In the genomic region with DNA sequence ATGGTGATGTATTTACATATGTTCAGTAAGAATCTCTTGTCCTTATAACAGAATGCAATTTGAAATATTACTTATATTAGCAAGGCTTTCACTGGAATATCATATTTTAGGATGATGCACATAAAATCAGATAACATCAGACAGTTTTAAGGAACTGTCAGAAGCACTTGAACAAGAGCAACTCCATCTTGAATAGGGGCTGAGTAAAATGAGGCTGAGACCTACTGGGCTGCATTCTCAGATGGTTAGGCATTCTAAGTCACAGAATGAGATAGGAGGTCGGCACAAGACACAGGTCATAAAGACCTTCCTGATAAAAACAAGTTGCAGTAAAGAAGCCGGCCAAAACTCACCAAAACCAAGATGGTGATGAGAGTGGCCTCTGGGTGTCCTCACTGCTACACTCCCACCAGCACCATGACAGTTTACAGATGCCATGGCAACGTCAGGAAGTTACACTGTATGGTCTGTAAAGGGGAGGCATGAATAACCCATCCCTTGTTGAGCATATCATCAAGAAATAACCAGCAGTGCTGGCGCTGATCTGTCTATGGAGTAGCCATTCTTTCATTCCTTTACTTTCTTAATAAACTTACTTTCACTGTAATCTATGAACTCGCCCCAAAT, we compare ENCODE assay signal across 10 cellular contexts. TPM values are rescaled to one million over a fixed set of nuclear protein-coding genes. Genes with fewer than 3 reads are reported as not detected.
DNase-seq lines count a peak whose midpoint lies in the region; ATAC-seq lines count a peak whose summit lies in the region.
"Had no signal": no experiment of that assay in that cellular context is flagged by ENCODE, and none has a peak within 500 bp of the region (broad histone marks: within the 10 kb centered on the region; RNA-seq: fewer than 3 reads in every experiment).

No MANE protein-coding gene starts in this region.

- no peak overlapping the region for H3K27ac ChIP-seq in CD4-positive, alpha-beta memory T cell (ENCODE audit: low read depth, low read length)
- H3K27ac ChIP-seq: KMS-11 had no signal

- intact Hi-C loops in CD4-positive, alpha-beta memory T cell (cut with micrococcal nuclease), result loop anchor here (1.0 to 5.0 kb wide), 4 partner anchors 27 to 411 kb away; partner anchors contain the start of gene ETV6
- intact Hi-C loops in sciatic nerve (cut with DNase I), result no loop called here

- H3K4me3 Mint-ChIP-seq in CD4-positive, alpha-beta memory T cell, result no peak overlapping the region
- no peak overlapping the region for H3K4me3 Mint-ChIP-seq in activated CD4-positive, alpha-beta T cell treated with anti-CD3 and anti-CD28 coated beads, Interleukin-2, amount 10 ng/mL, durations not matched to agents 7 days and 5 days

- peaks cover 0 to 6% (median 3%) of the 10 kb centered on the region in 4 donors for H3K4me1 Mint-ChIP-seq in CD4-positive, alpha-beta memory T cell
- peaks cover 2% of the 10 kb centered on the region for H3K4me1 Mint-ChIP-seq in activated CD4-positive, alpha-beta T cell treated with anti-CD3 and anti-CD28 coated beads, Interleukin-2, amount 10 ng/mL, durations not matched to agents 7 days and 5 days

- peak overlapping the region in 2 of 7 donors; percentile 39 to 91 for H3K27ac Mint-ChIP-seq in CD4-positive, alpha-beta memory T cell
- H3K27ac Mint-ChIP-seq in activated CD4-positive, alpha-beta T cell treated with anti-CD3 and anti-CD28 coated beads, Interleukin-2, amount 10 ng/mL, durations not matched to agents 7 days and 5 days, result no peak overlapping the region

- no peaks in the 10 kb centered on the region for H3K4me1 ChIP-seq in CD4-positive, alpha-beta memory T cell (ENCODE audit: insufficient read depth, low read length)

- POLR2A ChIA-PET in CD4-positive, alpha-beta memory T cell (lab: Charles Lee; ENCODE audit: partially characterized antibody), result no interaction called here
- POLR2A ChIA-PET in activated CD4-positive, alpha-beta T cell treated with anti-CD3 and anti-CD28 coated beads, Interleukin-2, amount 10 ng/mL, durations not matched to agents 7 days and 5 days (lab: Charles Lee), result no interaction called here

- no peaks in the 10 kb centered on the region for H3K27me3 Mint-ChIP-seq in CD4-positive, alpha-beta memory T cell
- no peaks in the 10 kb centered on the region for H3K27me3 Mint-ChIP-seq in activated CD4-positive, alpha-beta T cell treated with anti-CD3 and anti-CD28 coated beads, Interleukin-2, amount 10 ng/mL, durations not matched to agents 7 days and 5 days

- CTCF ChIA-PET in CD4-positive, alpha-beta memory T cell (lab: Charles Lee; ENCODE audit: partially characterized antibody), result interaction anchor here (0.8 to 4.9 kb wide), 6 partner anchors 17 to 415 kb away, joined by 3 to 48 read pairs (median 4); no protein-coding TSS in a partner anchor
- CTCF ChIA-PET in activated CD4-positive, alpha-beta T cell treated with anti-CD3 and anti-CD28 coated beads, Interleukin-2, amount 10 ng/mL, durations not matched to agents 7 days and 5 days (lab: Charles Lee), result no interaction called here

- H3K4me3 ChIP-seq in CD4-positive, alpha-beta memory T cell (ENCODE audit: low read length in 2 of 2), result no peak overlapping the region

- no peaks in the 10 kb centered on the region for H3K36me3 Mint-ChIP-seq in CD4-positive, alpha-beta memory T cell
- H3K36me3 Mint-ChIP-seq in activated CD4-positive, alpha-beta T cell treated with anti-CD3 and anti-CD28 coated beads, Interleukin-2, amount 10 ng/mL, durations not matched to agents 7 days and 5 days (ENCODE audit: low read depth), result no peaks in the 10 kb centered on the region

- H3K9me3 ChIP-seq in CD4-positive, alpha-beta memory T cell (ENCODE audit: control insufficient read depth in 1 of 2, low read length in 2 of 2), result no peaks in the 10 kb centered on the region

- DNase-seq in CD4-positive, alpha-beta memory T cell, result peak; percentile 21 to 43 (median 34)
- DNase-seq in HT1080 (ENCODE audit: low read depth) (peak; percentile 62), islet precursor cell (peak; percentile 69), AG08395 (ENCODE audit: low spot score) (no peak), sciatic nerve (ENCODE audit: low spot score) (no peak)
- DNase-seq in activated CD4-positive, alpha-beta T cell treated with anti-CD3 and anti-CD28 coated beads, Interleukin-2, amount 10 ng/mL, durations not matched to agents 7 days and 5 days, result peak; percentile 13
- no peak for DNase-seq in activated effector memory CD4-positive, alpha-beta T cell treated with Interleukin-2 at 50 U/mL for 16 hours
- DNase-seq: stimulated activated CD4-positive, alpha-beta T cell treated with anti-CD3 and anti-CD28 coated beads, Interleukin-1b, Interleukin-23, amount 100 ng/mL, for 48 hours had no signal

- no peaks in the 10 kb centered on the region for H3K9me3 Mint-ChIP-seq in CD4-positive, alpha-beta memory T cell
- H3K9me3 Mint-ChIP-seq in activated CD4-positive, alpha-beta T cell treated with anti-CD3 and anti-CD28 coated beads, Interleukin-2, amount 10 ng/mL, durations not matched to agents 7 days and 5 days, result no peaks in the 10 kb centered on the region

- H3K27me3 ChIP-seq in CD4-positive, alpha-beta memory T cell (ENCODE audit: insufficient read depth, low read length), result no peaks in the 10 kb centered on the region

- ATAC-seq in HG02970 (IDR thresholded peaks at IDR 0.05; ENCODE audit: low FRiP score, unreplicated experiment), result no peak
- ATAC-seq in sciatic nerve, result no peak

- H3K36me3 ChIP-seq in CD4-positive, alpha-beta memory T cell (ENCODE audit: insufficient read depth, low read length), result no peaks in the 10 kb centered on the region

RNA-seq across cellular contexts. Expression of gene ETV6, which starts 27.6 kb away (rescaled TPM):
- 10 to 100 TPM; 41.3 to 43.9 TPM for total RNA-seq in CD4-positive, alpha-beta memory T cell
- 10 to 100 TPM in 1 of 2 donors, 1 to 10 TPM in 1; 3.3 to 10.1 TPM for polyA plus RNA-seq in CD4-positive, alpha-beta memory T cell
- total RNA-seq in HT1080 (2014; rRNA removed; shearing (Covaris generic)), result 7.6 and 12.4 TPM in 2 replicates
- 13.4 and 17.9 TPM in 2 replicates for polyA plus RNA-seq in HT1080 (2015; cell fraction: cytosol; rRNA removed)
- polyA plus RNA-seq in HT1080 (2015; cell fraction: nucleus; rRNA removed), result 20.1 and 22.0 TPM in 2 replicates
- total RNA-seq in activated CD4-positive, alpha-beta T cell treated with anti-CD3 and anti-CD28 coated beads, Interleukin-2, amount 10 ng/mL, durations not matched to agents 7 days and 5 days, result 10 to 100 TPM; 34.2 to 36.6 TPM
- 38.8 TPM for total RNA-seq in sciatic nerve

Comparison
In these comparisons a context has a peak if more than half of its experiments do, and no peak if none do; other contexts are left out.
1. DNase-seq: peak in CD4-positive, alpha-beta memory T cell (5 of 5), HT1080 (single experiment), activated CD4-positive, alpha-beta T cell treated with anti-CD3 and anti-CD28 coated beads, Interleukin-2, amount 10 ng/mL, durations not matched to agents 7 days and 5 days (single experiment) and islet precursor cell (single experiment); none in AG08395 (single experiment), activated effector memory CD4-positive, alpha-beta T cell treated with Interleukin-2 at 50 U/mL for 16 hours (single experiment) and sciatic nerve (single experiment).